Comparison of ENCODE assay signal across 8 cellular contexts in the genomic region with DNA sequence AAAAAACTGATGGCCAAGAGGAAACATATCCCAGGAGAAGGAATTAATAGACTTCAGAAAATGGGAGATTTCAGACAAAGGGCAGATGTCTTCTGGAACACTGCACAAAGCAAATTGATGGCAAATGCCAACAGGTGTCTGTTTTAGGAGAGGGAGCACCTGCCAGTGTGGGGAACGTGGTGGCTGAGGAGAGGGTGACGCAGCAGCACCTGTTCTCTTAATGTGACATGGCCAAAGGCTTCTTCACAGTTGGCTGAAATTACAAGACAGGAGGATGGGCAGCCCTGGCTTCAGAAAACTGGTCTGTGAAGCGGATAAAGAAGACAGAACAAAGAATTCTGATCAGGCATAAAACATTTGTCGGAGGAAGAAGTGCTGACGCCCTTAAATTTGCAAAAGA.
A peak's percentile ranks its signal among the peaks of the same experiment; 100 is the strongest.
DNase-seq lines count a peak whose midpoint lies in the region; ATAC-seq, FAIRE-seq and TF ChIP-seq lines count a peak whose summit lies in the region.

No MANE protein-coding gene starts in this region.

- in situ Hi-C loops in K562 (cut with MboI): no loop called here

- 52% methylated on average over 5 of the region's 5 CpGs for WGBS in K562 (ENCODE audit: insufficient coverage, low coverage, missing lambda C conversion rate)
- 79 to 81% methylated on average over 5 of the region's 5 CpGs for WGBS in thyroid gland, 2 donors

- FAIRE-seq in GM12891 (lab: Jason Lieb, UNC) (peak; percentile 78), K562 (lab: Jason Lieb, UNC) (no peak)

- no peak overlapping the region for H3K4me2 ChIP-seq in K562 (ENCODE audit: insufficient read depth, low read length)

- H3K27ac ChIP-seq in K562 (ENCODE audit: extremely low read depth, low read depth, low read length) (no peak overlapping the region), thyroid gland (no peak overlapping the region)

- H3K9me3 ChIP-seq in K562 (replicated peaks; ENCODE audit: control insufficient read depth, insufficient read depth, low read depth, low read length) (no peaks in the 10 kb centered on the region), thyroid gland (no peaks in the 10 kb centered on the region)

- H3K4me1 ChIP-seq in K562 (replicated peaks in 1 of 2; ENCODE audit: control insufficient read depth in 2 of 2, insufficient read depth in 2 of 2, low read length in 2 of 2) (peaks cover 3 to 32% of the 10 kb centered on the region in 2 experiments; a peak in 4 of 5 replicates), thyroid gland (peaks cover 0 to 10% of the 10 kb centered on the region in 2 donors)

- no peak overlapping the region for H3K4me3 ChIP-seq in K562
- H3K4me3 ChIP-seq in thyroid gland (replicated peaks in 1 of 3): no peak overlapping the region

- CTCF ChIA-PET in K562 (lab: Yijun Ruan, JAX; ENCODE audit: low intra/inter-chr PET ratio): no interaction called here

- no peak for TF ChIP-seq POLR2A in GM12891 (IDR thresholded peaks at IDR 0.05; ENCODE audit: low read depth, low read length)
- TF ChIP-seq POLR2A in K562 (conservative IDR thresholded peaks at IDR 0.05): no peak
- TF ChIP-seq POLR2A in thyroid gland (IDR thresholded peaks at IDR 0.05): no peak

- no peaks in the 10 kb centered on the region; the same call in 1 of the 2 replicates for H4K20me1 ChIP-seq in K562 (replicated peaks; ENCODE audit: control insufficient read depth, insufficient read depth, low read length)

- H3K9me1 ChIP-seq in K562 (ENCODE audit: control insufficient read depth, insufficient read depth, low read length): no peaks in the 10 kb centered on the region

- BruUV-seq in K562 (replicated peaks; lab: Mats Ljungman, UMichigan): no TSS peak

- DNase-seq in GM12891 (ENCODE audit: insufficient read length, low spot score) (no peak), NCI-H1436 (lab: John Stamatoyannopoulos, UW) (peak; percentile 62), K562 (ENCODE audit: extremely low read depth in 1 of 4, low spot score in 3 of 4) (no peak), thyroid gland (no peak)
- no peak for DNase-seq in stimulated activated CD4-positive, alpha-beta T cell treated with anti-CD3 and anti-CD28 coated beads, Interleukin-2, amount 100 ng/mL, for 48 hours
- DNase-seq in activated CD4-positive, alpha-beta T cell treated with anti-CD3 and anti-CD28 coated beads for 4 hours: no peak
- no peak for DNase-seq in activated CD4-positive, alpha-beta T cell treated with anti-CD3 and anti-CD28 coated beads, Interleukin-2, amount 50 U/mL, for 1 hour

- no peak for TF ChIP-seq CTCF in K562 (IDR thresholded peaks at IDR 0.05 in 2 of 3, conservative IDR thresholded peaks at IDR 0.05 in 1 of 3; ENCODE audit: insufficient read depth in 2 of 3, low read depth in 1 of 3, low read length in 3 of 3)
- no peak for TF ChIP-seq CTCF in thyroid gland (IDR thresholded peaks at IDR 0.05)

- no peaks in the 10 kb centered on the region for H3K36me3 ChIP-seq in K562 (ENCODE audit: control insufficient read depth, insufficient read depth, low read length)
- no peaks in the 10 kb centered on the region for H3K36me3 ChIP-seq in thyroid gland

- ATAC-seq in GM21619 (IDR thresholded peaks at IDR 0.05; ENCODE audit: unreplicated experiment): peak; percentile 16
- no peak for ATAC-seq in K562

- TF ChIP-seq RAD21 in K562 (CRISPR knock-in tag; conservative IDR thresholded peaks at IDR 0.05 in 1 of 2, IDR thresholded peaks at IDR 0.05 in 1 of 2): no peak

- POLR2A ChIA-PET in K562 (lab: Yijun Ruan, JAX): no interaction called here

- H3K79me2 ChIP-seq in K562 (ENCODE audit: control insufficient read depth, insufficient read depth, low read length): no peaks in the 10 kb centered on the region

- 0 out of 2 replicates have a peak overlapping the region, but pooled peaks have one; percentile 5 for H2AFZ ChIP-seq in K562 (ENCODE audit: low read depth, low read length)

- intact Hi-C loops in K562 (cut with micrococcal nuclease) (no loop called here), thyroid gland (cut with DNase I) (no loop called here)

- H3K27me3 ChIP-seq in K562 (ENCODE audit: control insufficient read depth in 2 of 2, insufficient read depth in 2 of 2, low read length in 2 of 2): no peaks in the 10 kb centered on the region
- no peaks in the 10 kb centered on the region for H3K27me3 ChIP-seq in thyroid gland

- H3K9ac ChIP-seq in K562 (ENCODE audit: insufficient read depth in 1 of 2, low read depth in 2 of 2, low read length in 2 of 2): no peak overlapping the region

- TF ChIP-seq EP300 in K562 (IDR thresholded peaks at IDR 0.05; ENCODE audit: low read length): no peak

TF ChIP-seq in GM12891, 5 proteins besides CTCF, POLR2A, EP300 and RAD21:
- TF ChIP-seq SPI1 (IDR thresholded peaks at IDR 0.05; ENCODE audit: low read depth, low read length) (no peak), TAF1 (IDR thresholded peaks at IDR 0.05; ENCODE audit: low read depth, low read length) (no peak), PAX5 (IDR thresholded peaks at IDR 0.05; ENCODE audit: insufficient read depth, low read length, severe bottlenecking) (no peak), POU2F2 (IDR thresholded peaks at IDR 0.05; ENCODE audit: low read depth, low read length) (no peak), POLR2AphosphoS5 (IDR thresholded peaks at IDR 0.05; ENCODE audit: low read depth, low read length) (no peak)

TF ChIP-seq in K562, 482 proteins besides CTCF, POLR2A, EP300 and RAD21:
- TF ChIP-seq, protein P1, sequence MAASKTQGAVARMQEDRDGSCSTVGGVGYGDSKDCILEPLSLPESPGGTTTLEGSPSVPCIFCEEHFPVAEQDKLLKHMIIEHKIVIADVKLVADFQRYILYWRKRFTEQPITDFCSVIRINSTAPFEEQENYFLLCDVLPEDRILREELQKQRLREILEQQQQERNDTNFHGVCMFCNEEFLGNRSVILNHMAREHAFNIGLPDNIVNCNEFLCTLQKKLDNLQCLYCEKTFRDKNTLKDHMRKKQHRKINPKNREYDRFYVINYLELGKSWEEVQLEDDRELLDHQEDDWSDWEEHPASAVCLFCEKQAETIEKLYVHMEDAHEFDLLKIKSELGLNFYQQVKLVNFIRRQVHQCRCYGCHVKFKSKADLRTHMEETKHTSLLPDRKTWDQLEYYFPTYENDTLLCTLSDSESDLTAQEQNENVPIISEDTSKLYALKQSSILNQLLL (CRISPR knock-in tag; IDR thresholded peaks at IDR 0.05; ENCODE audit: borderline replicate concordance): no peak
- TF ChIP-seq BDP1 (IDR thresholded peaks at IDR 0.05; ENCODE audit: insufficient read depth, insufficient read length): no peak
- TF ChIP-seq, protein P2, sequence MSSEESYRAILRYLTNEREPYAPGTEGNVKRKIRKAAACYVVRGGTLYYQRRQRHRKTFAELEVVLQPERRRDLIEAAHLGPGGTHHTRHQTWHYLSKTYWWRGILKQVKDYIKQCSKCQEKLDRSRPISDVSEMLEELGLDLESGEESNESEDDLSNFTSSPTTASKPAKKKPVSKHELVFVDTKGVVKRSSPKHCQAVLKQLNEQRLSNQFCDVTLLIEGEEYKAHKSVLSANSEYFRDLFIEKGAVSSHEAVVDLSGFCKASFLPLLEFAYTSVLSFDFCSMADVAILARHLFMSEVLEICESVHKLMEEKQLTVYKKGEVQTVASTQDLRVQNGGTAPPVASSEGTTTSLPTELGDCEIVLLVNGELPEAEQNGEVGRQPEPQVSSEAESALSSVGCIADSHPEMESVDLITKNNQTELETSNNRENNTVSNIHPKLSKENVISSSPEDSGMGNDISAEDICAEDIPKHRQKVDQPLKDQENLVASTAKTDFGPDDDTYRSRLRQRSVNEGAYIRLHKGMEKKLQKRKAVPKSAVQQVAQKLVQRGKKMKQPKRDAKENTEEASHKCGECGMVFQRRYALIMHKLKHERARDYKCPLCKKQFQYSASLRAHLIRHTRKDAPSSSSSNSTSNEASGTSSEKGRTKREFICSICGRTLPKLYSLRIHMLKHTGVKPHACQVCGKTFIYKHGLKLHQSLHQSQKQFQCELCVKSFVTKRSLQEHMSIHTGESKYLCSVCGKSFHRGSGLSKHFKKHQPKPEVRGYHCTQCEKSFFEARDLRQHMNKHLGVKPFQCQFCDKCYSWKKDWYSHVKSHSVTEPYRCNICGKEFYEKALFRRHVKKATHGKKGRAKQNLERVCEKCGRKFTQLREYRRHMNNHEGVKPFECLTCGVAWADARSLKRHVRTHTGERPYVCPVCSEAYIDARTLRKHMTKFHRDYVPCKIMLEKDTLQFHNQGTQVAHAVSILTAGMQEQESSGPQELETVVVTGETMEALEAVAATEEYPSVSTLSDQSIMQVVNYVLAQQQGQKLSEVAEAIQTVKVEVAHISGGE (CRISPR knock-in tag; IDR thresholded peaks at IDR 0.05): no peak
- TF ChIP-seq ZNF316 (IDR thresholded peaks at IDR 0.05): peak; percentile 14; the same call in 1 of the 2 replicates
